1 cellular context compared by ENCODE assay signal in genomic region chr7:5533821-5534367, GRCh38.
TF ChIP-seq lines count a peak whose summit lies in the region.

No MANE protein-coding gene starts in this region.

TF ChIP-seq in H1, 55 proteins besides CTCF, POLR2A, EP300 and RAD21:
- peak; percentile 74 for TF ChIP-seq TEAD4 (IDR thresholded peaks at IDR 0.05; ENCODE audit: low read depth, low read length)
- TF ChIP-seq TAF7 (optimal IDR thresholded peaks at IDR 0.05; ENCODE audit: borderline replicate concordance, low read depth, low read length) = no peak
